9 cellular contexts compared by ENCODE assay signal in the genomic region with DNA sequence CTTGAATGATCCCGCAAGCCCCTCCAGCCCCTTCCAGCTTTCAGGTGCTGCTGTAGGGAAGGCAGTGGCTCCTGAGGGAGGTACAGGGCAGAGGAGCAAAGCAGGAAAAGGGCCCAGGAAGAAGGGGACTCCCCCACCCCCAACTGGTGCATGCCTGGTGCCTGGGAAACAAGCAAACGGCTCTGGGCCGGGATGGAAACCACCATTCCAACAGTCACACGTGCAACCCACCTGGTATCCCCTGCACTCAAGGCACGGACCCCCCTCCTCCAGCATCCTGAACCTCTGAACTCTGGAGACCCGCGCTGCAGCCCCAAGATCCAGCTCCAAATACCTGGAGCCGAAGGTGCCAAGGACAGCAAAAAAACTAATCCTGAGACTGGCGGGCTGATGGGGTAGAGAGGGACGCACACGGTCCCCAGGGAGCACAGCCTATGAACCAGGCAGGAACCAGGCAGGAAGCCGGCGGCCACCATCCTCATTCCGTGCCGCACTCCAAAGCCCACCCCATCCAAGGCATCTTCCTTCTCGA. TPM values are rescaled to one million over a fixed set of nuclear protein-coding genes. Genes with fewer than 3 reads are reported as not detected.
A peak's percentile ranks its signal among the peaks of the same experiment; 100 is the strongest.
DNase-seq lines count a peak whose midpoint lies in the region; ATAC-seq and TF ChIP-seq lines count a peak whose summit lies in the region.
"Had no signal": no experiment of that assay in that cellular context is flagged by ENCODE, and none has a peak within 500 bp of the region (broad histone marks: within the 10 kb centered on the region; RNA-seq: fewer than 3 reads in every experiment).

No MANE protein-coding gene starts in this region.

- 20% methylated on average over 2 to 4 of the region's 16 CpGs for WGBS in esophagus squamous epithelium, 2 donors
- 15% methylated on average over 16 of the region's 16 CpGs for WGBS in prostate gland

- no peaks in the 10 kb centered on the region for H3K36me3 ChIP-seq in ES-I3 (ENCODE audit: insufficient read depth, low read length)
- H3K36me3 ChIP-seq in RWPE2 (ENCODE audit: low read depth): no peaks in the 10 kb centered on the region
- no peaks in the 10 kb centered on the region for H3K36me3 ChIP-seq in esophagus squamous epithelium
- no peaks in the 10 kb centered on the region for H3K36me3 ChIP-seq in prostate gland

- peaks cover 27% of the 10 kb centered on the region for H3K4me1 ChIP-seq in ES-I3 (ENCODE audit: insufficient read depth, low read length)
- no peaks in the 10 kb centered on the region for H3K4me1 ChIP-seq in RWPE2 (ENCODE audit: insufficient read depth, poor library complexity, severe bottlenecking)
- H3K4me1 ChIP-seq in esophagus squamous epithelium: peaks cover 19 to 58% (median 22%) of the 10 kb centered on the region in 3 donors
- H3K4me1 ChIP-seq in prostate gland (replicated peaks): peaks cover 10% of the 10 kb centered on the region

- peak overlapping the region; percentile 65 for H3K9ac ChIP-seq in ES-I3 (ENCODE audit: low read depth, low read length)

- DNase-seq in RWPE2 (ENCODE audit: low spot score) (no peak), esophagus squamous epithelium (lab: John Stamatoyannopoulos, UW) (no peak), prostate gland (ENCODE audit: low spot score) (no peak), omental fat pad (ENCODE audit: low spot score) (no peak), left lobe of liver (ENCODE audit: low spot score) (no peak)
- DNase-seq in stimulated activated CD4-positive, alpha-beta T cell treated with anti-CD3 and anti-CD28 coated beads, Interleukin-2, amount 100 ng/mL, for 48 hours: no peak

- intact Hi-C loops in esophagus squamous epithelium (cut with DNase I): no loop called here
- intact Hi-C loops in prostate gland (cut with DNase I): no loop called here

- TF ChIP-seq POLR2A in esophagus squamous epithelium (IDR thresholded peaks at IDR 0.05): no peak
- no peak for TF ChIP-seq POLR2A in prostate gland (IDR thresholded peaks at IDR 0.05)

- H3K4me3 ChIP-seq in RWPE2 (ENCODE audit: severe bottlenecking) (peak overlapping the region; percentile 33), esophagus squamous epithelium (peak overlapping the region; percentile 38 to 74 (median 48)), prostate gland (peak overlapping the region; percentile 36 to 46)

- ATAC-seq in RWPE2 (ENCODE audit: low read depth): no peak
- no peak for ATAC-seq in omental fat pad (ENCODE audit: low FRiP score)
- ATAC-seq in left lobe of liver: no peak
- ATAC-seq in GM21529 (IDR thresholded peaks at IDR 0.05; ENCODE audit: unreplicated experiment): no peak

- H3K9me3 ChIP-seq in ES-I3 (ENCODE audit: control insufficient read depth, insufficient read depth, low read length): no peaks in the 10 kb centered on the region
- no peaks in the 10 kb centered on the region for H3K9me3 ChIP-seq in RWPE2 (ENCODE audit: severe bottlenecking)
- no peaks in the 10 kb centered on the region for H3K9me3 ChIP-seq in esophagus squamous epithelium
- no peaks in the 10 kb centered on the region for H3K9me3 ChIP-seq in prostate gland

- H3K27me3 ChIP-seq in RWPE2 (ENCODE audit: insufficient read depth, poor library complexity, severe bottlenecking) (peaks cover 23% of the 10 kb centered on the region), esophagus squamous epithelium (peaks cover 0 to 71% (median 11%) of the 10 kb centered on the region in 4 donors), prostate gland (replicated peaks; ENCODE audit: insufficient read depth) (no peaks in the 10 kb centered on the region)

- TF ChIP-seq CTCF in RWPE2 (IDR thresholded peaks at IDR 0.05; ENCODE audit: poor library complexity, severe bottlenecking): no peak
- TF ChIP-seq CTCF in esophagus squamous epithelium (IDR thresholded peaks at IDR 0.05): no peak
- no peak for TF ChIP-seq CTCF in prostate gland (IDR thresholded peaks at IDR 0.05)
- TF ChIP-seq CTCF in omental fat pad (IDR thresholded peaks at IDR 0.05): no peak

- H3K27ac ChIP-seq in RWPE2 (ENCODE audit: poor library complexity, severe bottlenecking) (no peak overlapping the region), esophagus squamous epithelium (peak overlapping the region in 2 of 4 donors; percentile 21 to 32), prostate gland (no peak overlapping the region)
- H3K27ac ChIP-seq: epithelial cell of prostate had no signal

RNA-seq across cellular contexts. Expression of a gene that starts 0.5 kb away (rescaled TPM):
- total RNA-seq in esophagus squamous epithelium (1 to 10 TPM in 3 of 4 donors, under 1 TPM in 1; 0.87 to 4.2 (median 1.3) TPM), prostate gland (1 to 10 TPM; 3.0 to 5.6 TPM), omental fat pad (10 to 100 TPM in 1 of 4 donors, 1 to 10 TPM in 3; 1.1 to 10.2 (median 2.0) TPM), left lobe of liver (0.20 TPM)

RNA-seq across cellular contexts. Expression of a gene that starts 24.4 kb away (rescaled TPM):
- total RNA-seq in esophagus squamous epithelium (1 to 10 TPM in 1 of 4 donors, under 1 TPM in 1, not detected in 2; 0.38 to 1.1 TPM), prostate gland (1 to 10 TPM in 1 of 2 donors, under 1 TPM in 1; 0.68 to 1.1 TPM), omental fat pad (under 1 TPM in 2 of 4 donors, not detected in 2; 0.28 to 0.47 TPM), left lobe of liver (not detected)
